10 cellular contexts compared by ENCODE assay signal in the genomic region with DNA sequence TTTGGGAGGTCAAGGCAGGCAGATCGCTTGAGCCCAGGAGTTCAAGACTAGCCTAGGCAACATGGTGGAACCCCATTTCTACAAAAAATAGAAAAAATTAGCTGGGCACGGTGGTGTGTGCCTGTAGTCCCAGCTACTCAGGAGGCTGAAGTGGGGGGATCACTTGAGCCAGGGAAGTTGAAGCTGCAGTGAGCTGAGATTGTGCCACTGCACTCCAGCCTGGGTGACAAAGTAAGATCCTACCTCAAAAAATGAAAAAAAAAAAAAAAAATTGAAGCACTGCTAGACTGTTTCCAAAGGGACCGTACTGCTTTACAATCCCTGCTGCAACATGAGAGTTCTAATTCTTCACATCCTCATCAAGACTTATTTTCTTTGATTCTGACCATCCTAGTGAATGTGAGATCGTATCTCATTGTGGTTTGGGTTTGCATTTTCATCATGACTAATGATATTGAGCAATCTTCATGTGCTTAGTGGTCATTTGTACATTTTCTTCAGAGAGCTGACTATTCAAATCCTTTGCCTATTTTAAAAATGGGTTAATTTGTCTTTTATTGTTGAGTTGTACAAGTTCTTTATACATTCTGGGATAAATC. TPM values are rescaled to one million over a fixed set of nuclear protein-coding genes. Genes with fewer than 3 reads are reported as not detected.
DNase-seq lines count a peak whose midpoint lies in the region; ATAC-seq, FAIRE-seq and TF ChIP-seq lines count a peak whose summit lies in the region.
"Had no signal": no experiment of that assay in that cellular context is flagged by ENCODE, and none has a peak within 500 bp of the region (broad histone marks: within the 10 kb centered on the region; RNA-seq: fewer than 3 reads in every experiment).

No MANE protein-coding gene starts in this region.

- peak in 1 of 2 experiments; percentile 58 for DNase-seq in A549 (ENCODE audit: low read depth in 1 of 2, low spot score in 1 of 2)
- DNase-seq in HFFc6, result peak; percentile 94
- peak; percentile 17 for DNase-seq in T1000 (lab: John Stamatoyannopoulos, UW)
- peak; percentile 87 for DNase-seq in fibroblast of the conjunctiva (ENCODE audit: low read depth)
- no peak for DNase-seq in CD8-positive, alpha-beta T cell
- no peak for DNase-seq in pons (ENCODE audit: low spot score)
- DNase-seq in activated CD4-positive, CD25-positive, alpha-beta regulatory T cell treated with anti-CD3 and anti-CD28 coated beads, Interleukin-2, amount 50 U/mL, for 72 hours, result no peak
- DNase-seq: activated naive CD4-positive, alpha-beta T cell treated with anti-CD3 and anti-CD28 coated beads, Interleukin-2, amount 50 U/mL, for 16 hours; NCI-H1105 treated with DMSO at 0.1 percent for 48 hours had no signal

- peaks cover 19% of the 10 kb centered on the region for H3K4me1 Mint-ChIP-seq in HFFc6 (ENCODE audit: low read depth)
- H3K4me1 Mint-ChIP-seq in CD8-positive, alpha-beta T cell (ENCODE audit: low read depth), result peaks cover 15% of the 10 kb centered on the region

- no peak for TF ChIP-seq CTCF in A549 (IDR thresholded peaks at IDR 0.05)
- no peak for TF ChIP-seq CTCF in HFFc6 (IDR thresholded peaks at IDR 0.05)
- no peak for TF ChIP-seq CTCF in CD8-positive, alpha-beta T cell (IDR thresholded peaks at IDR 0.05)

- no peak for TF ChIP-seq EP300 in A549 (IDR thresholded peaks at IDR 0.05)

- peak; percentile 56 for FAIRE-seq in A549 (lab: Jason Lieb, UNC)

- peaks cover 9% of the 10 kb centered on the region; the same call in 2 of the 3 replicates for H3K9me3 ChIP-seq in A549
- H3K9me3 ChIP-seq in CD8-positive, alpha-beta T cell (ENCODE audit: low read length), result no peaks in the 10 kb centered on the region

- no peak overlapping the region for H3K4me3 ChIP-seq in A549
- no peak overlapping the region for H3K4me3 ChIP-seq in CD8-positive, alpha-beta T cell (ENCODE audit: low read depth, low read length)

- H3K9me3 Mint-ChIP-seq in HFFc6, result peaks cover 3% of the 10 kb centered on the region; the same call in 1 of the 2 replicates
- H3K9me3 Mint-ChIP-seq in CD8-positive, alpha-beta T cell, result no peaks in the 10 kb centered on the region

- TF ChIP-seq RAD21 in A549 (conservative IDR thresholded peaks at IDR 0.05 in 1 of 2, IDR thresholded peaks at IDR 0.05 in 1 of 2), result no peak

- ATAC-seq in A549, result peak; percentile 62 to 63; a peak in 4 of 6 replicates
- no peak for ATAC-seq in CD8-positive, alpha-beta T cell
- ATAC-seq in GM18519 (IDR thresholded peaks at IDR 0.05; ENCODE audit: low FRiP score, unreplicated experiment), result no peak

- H3K27ac ChIP-seq in A549, result peak overlapping the region; percentile 62 to 76
- H3K27ac ChIP-seq in CD8-positive, alpha-beta T cell (ENCODE audit: low read depth, low read length), result no peak overlapping the region

- no peaks in the 10 kb centered on the region for H3K36me3 Mint-ChIP-seq in HFFc6 (ENCODE audit: low read depth)
- no peaks in the 10 kb centered on the region for H3K36me3 Mint-ChIP-seq in CD8-positive, alpha-beta T cell

- TF ChIP-seq POLR2A in A549 (IDR thresholded peaks at IDR 0.05; ENCODE audit: low read length), result no peak

- no peak overlapping the region for H3K27ac Mint-ChIP-seq in HFFc6
- H3K27ac Mint-ChIP-seq in CD8-positive, alpha-beta T cell, result no peak overlapping the region

- peaks cover 16% of the 10 kb centered on the region for H3K4me1 ChIP-seq in A549
- H3K4me1 ChIP-seq in CD8-positive, alpha-beta T cell (ENCODE audit: insufficient read depth, low read length), result peaks cover 6% of the 10 kb centered on the region

- peak overlapping the region; percentile 44 for H3K4me2 ChIP-seq in A549

- H3K4me3 Mint-ChIP-seq in HFFc6, result no peak overlapping the region
- H3K4me3 Mint-ChIP-seq in CD8-positive, alpha-beta T cell, result no peak overlapping the region

- H3K36me3 ChIP-seq in CD8-positive, alpha-beta T cell (ENCODE audit: insufficient read depth, low read length), result no peaks in the 10 kb centered on the region

- CTCF ChIA-PET in A549 (lab: Yijun Ruan, JAX), result interaction anchor here (0.8 to 2.3 kb wide), 3 partner anchors 8 to 13 kb away, joined by 3 to 10 read pairs (median 6); no protein-coding TSS in a partner anchor
- CTCF ChIA-PET in CD8-positive, alpha-beta T cell (lab: Charles Lee), result interaction anchor here (1.8 kb wide), 1 partner anchor 10 kb away, joined by 8 read pairs; a partner anchor contains a TSS

- no peaks in the 10 kb centered on the region for H3K27me3 ChIP-seq in CD8-positive, alpha-beta T cell (ENCODE audit: insufficient read depth, low read length)

- intact Hi-C loops in CD8-positive, alpha-beta T cell (cut with DNase I, micrococcal nuclease), result no loop called here

- H3K27me3 Mint-ChIP-seq in HFFc6 (ENCODE audit: insufficient read depth), result peaks cover 12% of the 10 kb centered on the region
- H3K27me3 Mint-ChIP-seq in CD8-positive, alpha-beta T cell (ENCODE audit: low read depth), result no peaks in the 10 kb centered on the region

- WGBS in A549 (ENCODE audit: missing lambda C conversion rate), result 63% methylated on average over 4 of the region's 4 CpGs

- POLR2A ChIA-PET in A549 (lab: Yijun Ruan, JAX), result interaction anchor here (0.7 kb wide), 1 partner anchor 12 kb away, joined by 4 read pairs; no protein-coding TSS in a partner anchor
- POLR2A ChIA-PET in CD8-positive, alpha-beta T cell (lab: Charles Lee), result no interaction called here

TF ChIP-seq in A549, 52 proteins besides CTCF, POLR2A, EP300 and RAD21:
- TF ChIP-seq, protein P1, sequence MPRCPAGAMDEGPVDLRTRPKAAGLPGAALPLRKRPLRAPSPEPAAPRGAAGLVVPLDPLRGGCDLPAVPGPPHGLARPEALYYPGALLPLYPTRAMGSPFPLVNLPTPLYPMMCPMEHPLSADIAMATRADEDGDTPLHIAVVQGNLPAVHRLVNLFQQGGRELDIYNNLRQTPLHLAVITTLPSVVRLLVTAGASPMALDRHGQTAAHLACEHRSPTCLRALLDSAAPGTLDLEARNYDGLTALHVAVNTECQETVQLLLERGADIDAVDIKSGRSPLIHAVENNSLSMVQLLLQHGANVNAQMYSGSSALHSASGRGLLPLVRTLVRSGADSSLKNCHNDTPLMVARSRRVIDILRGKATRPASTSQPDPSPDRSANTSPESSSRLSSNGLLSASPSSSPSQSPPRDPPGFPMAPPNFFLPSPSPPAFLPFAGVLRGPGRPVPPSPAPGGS (IDR thresholded peaks at IDR 0.05), result no peak
- TF ChIP-seq, protein P2, sequence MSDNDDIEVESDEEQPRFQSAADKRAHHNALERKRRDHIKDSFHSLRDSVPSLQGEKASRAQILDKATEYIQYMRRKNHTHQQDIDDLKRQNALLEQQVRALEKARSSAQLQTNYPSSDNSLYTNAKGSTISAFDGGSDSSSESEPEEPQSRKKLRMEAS (IDR thresholded peaks at IDR 0.05), result no peak
- TF ChIP-seq HDAC2 (IDR thresholded peaks at IDR 0.05) (no peak), FOXS1 (CRISPR knock-in tag; IDR thresholded peaks at IDR 0.05) (no peak), JUNB (IDR thresholded peaks at IDR 0.05) (0 out of 2 replicates have a peak, but pooled peaks have one; percentile 32), HOXA7 (CRISPR knock-in tag; IDR thresholded peaks at IDR 0.05) (no peak), POLR2AphosphoS2 (conservative IDR thresholded peaks at IDR 0.05; ENCODE audit: low read length) (no peak), SMC3 (IDR thresholded peaks at IDR 0.05) (no peak), FOSL2 (IDR thresholded peaks at IDR 0.05) (no peak), FOSL2 (CRISPR knock-in tag; IDR thresholded peaks at IDR 0.05) (peak; percentile 60), MAFK (IDR thresholded peaks at IDR 0.05; ENCODE audit: partially characterized antibody) (peak; percentile 55), CHD4 (IDR thresholded peaks at IDR 0.05; ENCODE audit: borderline replicate concordance) (no peak), CEBPB (IDR thresholded peaks at IDR 0.05) (peak; percentile 72 to 90; a peak in 3 of 4 replicates), NFE2L2 (conservative IDR thresholded peaks at IDR 0.05; ENCODE audit: low read length) (peak; percentile 43), ZFP36 (IDR thresholded peaks at IDR 0.05; ENCODE audit: borderline replicate concordance, partially characterized antibody) (no peak), GATA3 (IDR thresholded peaks at IDR 0.05; ENCODE audit: borderline replicate concordance) (peak; percentile 68; the same call in 1 of the 2 replicates), JUN (IDR thresholded peaks at IDR 0.05) (no peak)
- TF ChIP-seq, protein P3, sequence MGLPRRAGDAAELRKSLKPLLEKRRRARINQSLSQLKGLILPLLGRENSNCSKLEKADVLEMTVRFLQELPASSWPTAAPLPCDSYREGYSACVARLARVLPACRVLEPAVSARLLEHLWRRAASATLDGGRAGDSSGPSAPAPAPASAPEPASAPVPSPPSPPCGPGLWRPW (IDR thresholded peaks at IDR 0.05), result no peak
- TF ChIP-seq, protein P4, sequence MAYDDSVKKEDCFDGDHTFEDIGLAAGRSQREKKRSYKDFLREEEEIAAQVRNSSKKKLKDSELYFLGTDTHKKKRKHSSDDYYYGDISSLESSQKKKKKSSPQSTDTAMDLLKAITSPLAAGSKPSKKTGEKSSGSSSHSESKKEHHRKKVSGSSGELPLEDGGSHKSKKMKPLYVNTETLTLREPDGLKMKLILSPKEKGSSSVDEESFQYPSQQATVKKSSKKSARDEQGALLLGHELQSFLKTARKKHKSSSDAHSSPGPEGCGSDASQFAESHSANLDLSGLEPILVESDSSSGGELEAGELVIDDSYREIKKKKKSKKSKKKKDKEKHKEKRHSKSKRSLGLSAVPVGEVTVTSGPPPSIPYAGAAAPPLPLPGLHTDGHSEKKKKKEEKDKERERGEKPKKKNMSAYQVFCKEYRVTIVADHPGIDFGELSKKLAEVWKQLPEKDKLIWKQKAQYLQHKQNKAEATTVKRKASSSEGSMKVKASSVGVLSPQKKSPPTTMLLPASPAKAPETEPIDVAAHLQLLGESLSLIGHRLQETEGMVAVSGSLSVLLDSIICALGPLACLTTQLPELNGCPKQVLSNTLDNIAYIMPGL (CRISPR knock-in tag; IDR thresholded peaks at IDR 0.05; ENCODE audit: borderline replicate concordance), result no peak

RNA-seq across cellular contexts. Expression of a gene that starts 10.8 kb away (rescaled TPM):
- 15.6 and 16.1 TPM in 2 replicates for polyA plus RNA-seq in A549 (2011; rRNA removed)
- 17.9 and 24.0 TPM in 2 replicates for polyA plus RNA-seq in A549 (2012; cell fraction: cytosol; rRNA removed)
- polyA plus RNA-seq in A549 (2012; cell fraction: nucleus; rRNA removed), result 12.0 and 14.2 TPM in 2 replicates
- polyA plus RNA-seq in A549 (2017; fragmentation: RNase III; extraction: RNeasy Plus Mini Kit Qiagen cat#74134 plus additional on column Dnase treatment), result 8.2 to 9.0 TPM (median 8.4 TPM) in 3 replicates
- polyA minus RNA-seq in A549 (2011; rRNA and poly(A)+ RNA removed), result 6.8 and 9.6 TPM in 2 replicates
- not detected for total RNA-seq in HFFc6 (2021; fragmentation: NEBNext Ultra II Directional; extraction: Animal tissue kit (Norgen Biotek cat#: 25700))
- total RNA-seq in CD8-positive, alpha-beta T cell, result under 1 TPM; 0.58 to 0.87 TPM

Comparison
In these comparisons a context has a peak if more than half of its experiments do, and no peak if none do; other contexts are left out.
1. ATAC-seq: peak in A549 (2 of 2); none in CD8-positive, alpha-beta T cell (single experiment) and GM18519 (single experiment).
2. DNase-seq: peak in HFFc6 (single experiment), T1000 (single experiment) and fibroblast of the conjunctiva (single experiment); none in CD8-positive, alpha-beta T cell (0 of 7), pons (single experiment) and activated CD4-positive, CD25-positive, alpha-beta regulatory T cell treated with anti-CD3 and anti-CD28 coated beads, Interleukin-2, amount 50 U/mL, for 72 hours (single experiment).